Comparison of ENCODE assay signal across 14 cellular contexts in the genomic region with DNA sequence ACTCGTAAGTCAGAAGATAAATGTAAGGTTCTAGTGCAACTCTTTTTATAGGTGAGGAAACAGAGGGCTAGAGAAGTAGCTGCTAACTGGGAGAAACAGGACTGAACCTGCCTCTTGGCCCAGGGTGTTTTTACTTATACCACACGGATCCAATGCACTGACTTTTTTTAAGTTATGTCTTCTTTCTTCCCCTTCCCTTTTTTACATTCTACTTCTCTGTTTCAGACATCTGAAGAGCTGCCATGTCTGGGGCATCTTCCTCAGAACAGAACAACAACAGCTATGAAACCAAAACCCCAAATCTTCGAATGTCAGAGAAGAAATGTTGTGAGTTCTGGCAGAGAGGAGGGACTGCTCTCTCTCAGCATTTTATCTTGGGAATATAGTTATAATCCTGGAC. TPM values are rescaled to one million over a fixed set of nuclear protein-coding genes. Genes with fewer than 3 reads are reported as not detected.
DNase-seq lines count a peak whose midpoint lies in the region; ATAC-seq and TF ChIP-seq lines count a peak whose summit lies in the region.
"Had no signal": no experiment of that assay in that cellular context is flagged by ENCODE, and none has a peak within 500 bp of the region (broad histone marks: within the 10 kb centered on the region; RNA-seq: fewer than 3 reads in every experiment).

No MANE protein-coding gene starts in this region.

- no peak overlapping the region for H3K4me3 ChIP-seq in CD4-positive, CD25-positive, alpha-beta regulatory T cell (ENCODE audit: low read depth, low read length)

- H3K36me3 Mint-ChIP-seq in CD4-positive, CD25-positive, alpha-beta regulatory T cell = no peaks in the 10 kb centered on the region
- peaks cover 4% of the 10 kb centered on the region for H3K36me3 Mint-ChIP-seq in neural crest cell (ENCODE audit: low read depth)
- H3K36me3 Mint-ChIP-seq in activated CD8-positive, alpha-beta T cell treated with anti-CD3 and anti-CD28 coated beads, Interleukin-2, amount 10 ng/mL, durations not matched to agents 7 days and 5 days (ENCODE audit: low read depth) = peaks cover 3% of the 10 kb centered on the region

- H3K27me3 ChIP-seq in CD4-positive, CD25-positive, alpha-beta regulatory T cell (ENCODE audit: control insufficient read depth, insufficient read depth, low read length) = peaks cover 7% of the 10 kb centered on the region
- H3K27me3 ChIP-seq: foreskin keratinocyte had no signal

- peak overlapping the region in 2 of 3 donors; percentile 61 to 74 for H3K27ac Mint-ChIP-seq in CD4-positive, CD25-positive, alpha-beta regulatory T cell
- no peak overlapping the region for H3K27ac Mint-ChIP-seq in neural crest cell (ENCODE audit: unreplicated experiment)
- H3K27ac Mint-ChIP-seq in activated CD8-positive, alpha-beta T cell treated with anti-CD3 and anti-CD28 coated beads, Interleukin-2, amount 10 ng/mL, durations not matched to agents 7 days and 5 days = no peak overlapping the region

- H3K4me1 Mint-ChIP-seq in CD4-positive, CD25-positive, alpha-beta regulatory T cell = peaks cover 10 to 38% (median 24%) of the 10 kb centered on the region in 4 donors
- peaks cover 29% of the 10 kb centered on the region for H3K4me1 Mint-ChIP-seq in neural crest cell
- peaks cover 43% of the 10 kb centered on the region for H3K4me1 Mint-ChIP-seq in activated CD8-positive, alpha-beta T cell treated with anti-CD3 and anti-CD28 coated beads, Interleukin-2, amount 10 ng/mL, durations not matched to agents 7 days and 5 days (ENCODE audit: low read depth)

- CTCF ChIA-PET in activated CD8-positive, alpha-beta T cell treated with anti-CD3 and anti-CD28 coated beads, Interleukin-2, amount 10 ng/mL, durations not matched to agents 7 days and 5 days (lab: Charles Lee) = interaction anchor here (1.5 to 2.4 kb wide), 5 partner anchors 13 to 28 kb away, joined by 4 to 8 read pairs (median 7); no protein-coding TSS in a partner anchor

- no peak for TF ChIP-seq CTCF in neural crest cell (conservative IDR thresholded peaks at IDR 0.05)

- no peak for DNase-seq in CD4-positive, CD25-positive, alpha-beta regulatory T cell
- peak; percentile 79 for DNase-seq in MV-4-11 (lab: John Stamatoyannopoulos, UW)
- DNase-seq in caudate nucleus (lab: John Stamatoyannopoulos, UW) = no peak
- no peak for DNase-seq in neural crest cell (ENCODE audit: low read depth, low spot score)
- no peak for DNase-seq in activated CD8-positive, alpha-beta T cell treated with anti-CD3 and anti-CD28 coated beads, Interleukin-2, amount 10 ng/mL, durations not matched to agents 7 days and 5 days
- DNase-seq in DMS 273 (lab: John Stamatoyannopoulos, UW; ENCODE audit: unreplicated experiment) = no peak
- no peak for DNase-seq in NCI-H446 (lab: John Stamatoyannopoulos, UW)
- DNase-seq: activated CD8-positive, alpha-beta memory T cell treated with anti-CD3 and anti-CD28 coated beads, Interleukin-2, amount 50 U/mL, for 4 hours; COR-L47; Kasumi-1; mesendoderm; NCI-H524 treated with DMSO at 0.1 percent for 48 hours had no signal

- POLR2A ChIA-PET in activated CD8-positive, alpha-beta T cell treated with anti-CD3 and anti-CD28 coated beads, Interleukin-2, amount 10 ng/mL, durations not matched to agents 7 days and 5 days (lab: Charles Lee) = interaction anchor here (0.6 kb wide), 1 partner anchor 329 kb away, joined by 3 read pairs; no protein-coding TSS in a partner anchor

- H3K9me3 Mint-ChIP-seq in CD4-positive, CD25-positive, alpha-beta regulatory T cell = peaks cover 0 to 2% (median 0%) of the 10 kb centered on the region in 7 donors
- peaks cover 3% of the 10 kb centered on the region for H3K9me3 Mint-ChIP-seq in neural crest cell
- H3K9me3 Mint-ChIP-seq in activated CD8-positive, alpha-beta T cell treated with anti-CD3 and anti-CD28 coated beads, Interleukin-2, amount 10 ng/mL, durations not matched to agents 7 days and 5 days (ENCODE audit: insufficient read depth) = no peaks in the 10 kb centered on the region

- no peaks in the 10 kb centered on the region for H3K36me3 ChIP-seq in CD4-positive, CD25-positive, alpha-beta regulatory T cell (ENCODE audit: control insufficient read depth, insufficient read depth, low read length)

- no peak for ATAC-seq in CD4-positive, CD25-positive, alpha-beta regulatory T cell (ENCODE audit: low read depth in 2 of 2)
- ATAC-seq in GM21723 (IDR thresholded peaks at IDR 0.05; ENCODE audit: unreplicated experiment) = no peak
- ATAC-seq in activated CD8-positive, alpha-beta T cell treated with anti-CD3 and anti-CD28 coated beads, Interleukin-2, amount 10 ng/mL, durations not matched to agents 7 days and 5 days = no peak
- ATAC-seq: foreskin keratinocyte had no signal

- H3K9me3 ChIP-seq in CD4-positive, CD25-positive, alpha-beta regulatory T cell (ENCODE audit: control insufficient read depth in 2 of 2, low read length in 2 of 2) = no peaks in the 10 kb centered on the region

- H3K4me3 Mint-ChIP-seq in CD4-positive, CD25-positive, alpha-beta regulatory T cell = peak overlapping the region; percentile 4 to 100 (median 85)
- peak overlapping the region; percentile 99 for H3K4me3 Mint-ChIP-seq in neural crest cell
- H3K4me3 Mint-ChIP-seq in activated CD8-positive, alpha-beta T cell treated with anti-CD3 and anti-CD28 coated beads, Interleukin-2, amount 10 ng/mL, durations not matched to agents 7 days and 5 days = no peak overlapping the region

- no peak overlapping the region for H3K27ac ChIP-seq in CD4-positive, CD25-positive, alpha-beta regulatory T cell (ENCODE audit: insufficient read depth, low read length, poor library complexity, severe bottlenecking)
- peak overlapping the region; percentile 58 for H3K27ac ChIP-seq in caudate nucleus (ENCODE audit: low read depth, low read length)
- H3K27ac ChIP-seq: foreskin keratinocyte had no signal

- peaks cover 27% of the 10 kb centered on the region for H3K4me1 ChIP-seq in CD4-positive, CD25-positive, alpha-beta regulatory T cell (ENCODE audit: control insufficient read depth, insufficient read depth, low read length, poor library complexity, severe bottlenecking)

- peaks cover 20% of the 10 kb centered on the region for H3K27me3 Mint-ChIP-seq in CD4-positive, CD25-positive, alpha-beta regulatory T cell
- H3K27me3 Mint-ChIP-seq in neural crest cell (ENCODE audit: low read depth) = peaks cover 12% of the 10 kb centered on the region
- no peaks in the 10 kb centered on the region for H3K27me3 Mint-ChIP-seq in activated CD8-positive, alpha-beta T cell treated with anti-CD3 and anti-CD28 coated beads, Interleukin-2, amount 10 ng/mL, durations not matched to agents 7 days and 5 days (ENCODE audit: low read depth)

RNA-seq across cellular contexts. Expression of a gene that starts 1.4 kb away (rescaled TPM):
- 1.1 TPM for total RNA-seq in CD4-positive, CD25-positive, alpha-beta regulatory T cell
- polyA plus RNA-seq in CD4-positive, CD25-positive, alpha-beta regulatory T cell = under 1 TPM in 3 of 4 donors, not detected in 1; 0.32 to 0.72 (median 0.46) TPM
- 8.5 and 8.6 TPM in 2 replicates for total RNA-seq in neural crest cell
- 1 to 10 TPM; 5.0 to 6.6 TPM for total RNA-seq in activated CD8-positive, alpha-beta T cell treated with anti-CD3 and anti-CD28 coated beads, Interleukin-2, amount 10 ng/mL, durations not matched to agents 7 days and 5 days

RNA-seq across cellular contexts. Expression of a gene that starts 3.5 kb away (rescaled TPM):
- 10.8 TPM for total RNA-seq in CD4-positive, CD25-positive, alpha-beta regulatory T cell
- polyA plus RNA-seq in CD4-positive, CD25-positive, alpha-beta regulatory T cell = 1 to 10 TPM in 2 of 4 donors, under 1 TPM in 2; 0.76 to 1.6 (median 1.0) TPM
- total RNA-seq in neural crest cell = 15.2 and 16.6 TPM in 2 replicates
- 1 to 10 TPM; 7.7 to 8.7 TPM for total RNA-seq in activated CD8-positive, alpha-beta T cell treated with anti-CD3 and anti-CD28 coated beads, Interleukin-2, amount 10 ng/mL, durations not matched to agents 7 days and 5 days

RNA-seq across cellular contexts. Expression of a gene that starts 21.9 kb away (rescaled TPM):
- 0.32 TPM for total RNA-seq in CD4-positive, CD25-positive, alpha-beta regulatory T cell
- polyA plus RNA-seq in CD4-positive, CD25-positive, alpha-beta regulatory T cell = not detected
- total RNA-seq in neural crest cell = 0.30 and 0.37 TPM in 2 replicates
- total RNA-seq in activated CD8-positive, alpha-beta T cell treated with anti-CD3 and anti-CD28 coated beads, Interleukin-2, amount 10 ng/mL, durations not matched to agents 7 days and 5 days = not detected

RNA-seq across cellular contexts. Expression of a gene that starts 34.2 kb away (rescaled TPM):
- 0.72 TPM for total RNA-seq in CD4-positive, CD25-positive, alpha-beta regulatory T cell
- polyA plus RNA-seq in CD4-positive, CD25-positive, alpha-beta regulatory T cell = not detected
- not detected in 2 replicates for total RNA-seq in neural crest cell
- total RNA-seq in activated CD8-positive, alpha-beta T cell treated with anti-CD3 and anti-CD28 coated beads, Interleukin-2, amount 10 ng/mL, durations not matched to agents 7 days and 5 days = 1 to 10 TPM; 1.7 to 3.2 TPM
- total RNA-seq: foreskin keratinocyte had no signal
- polyA plus RNA-seq: foreskin keratinocyte had no signal

RNA-seq across cellular contexts. Expression of a gene that starts 49.6 kb away (rescaled TPM):
- not detected for total RNA-seq in CD4-positive, CD25-positive, alpha-beta regulatory T cell
- polyA plus RNA-seq in CD4-positive, CD25-positive, alpha-beta regulatory T cell = not detected
- not detected in 2 replicates for total RNA-seq in neural crest cell
- not detected for total RNA-seq in activated CD8-positive, alpha-beta T cell treated with anti-CD3 and anti-CD28 coated beads, Interleukin-2, amount 10 ng/mL, durations not matched to agents 7 days and 5 days
- total RNA-seq: foreskin keratinocyte had no signal
- polyA plus RNA-seq: foreskin keratinocyte had no signal

Comparison
In these comparisons a context has a peak if more than half of its experiments do, and no peak if none do; other contexts are left out.
1. H3K27ac Mint-ChIP-seq: peak in CD4-positive, CD25-positive, alpha-beta regulatory T cell (2 of 3); none in neural crest cell (single experiment) and activated CD8-positive, alpha-beta T cell treated with anti-CD3 and anti-CD28 coated beads, Interleukin-2, amount 10 ng/mL, durations not matched to agents 7 days and 5 days (single experiment).